Comparison of ENCODE assay signal across 8 cellular contexts in the genomic region with DNA sequence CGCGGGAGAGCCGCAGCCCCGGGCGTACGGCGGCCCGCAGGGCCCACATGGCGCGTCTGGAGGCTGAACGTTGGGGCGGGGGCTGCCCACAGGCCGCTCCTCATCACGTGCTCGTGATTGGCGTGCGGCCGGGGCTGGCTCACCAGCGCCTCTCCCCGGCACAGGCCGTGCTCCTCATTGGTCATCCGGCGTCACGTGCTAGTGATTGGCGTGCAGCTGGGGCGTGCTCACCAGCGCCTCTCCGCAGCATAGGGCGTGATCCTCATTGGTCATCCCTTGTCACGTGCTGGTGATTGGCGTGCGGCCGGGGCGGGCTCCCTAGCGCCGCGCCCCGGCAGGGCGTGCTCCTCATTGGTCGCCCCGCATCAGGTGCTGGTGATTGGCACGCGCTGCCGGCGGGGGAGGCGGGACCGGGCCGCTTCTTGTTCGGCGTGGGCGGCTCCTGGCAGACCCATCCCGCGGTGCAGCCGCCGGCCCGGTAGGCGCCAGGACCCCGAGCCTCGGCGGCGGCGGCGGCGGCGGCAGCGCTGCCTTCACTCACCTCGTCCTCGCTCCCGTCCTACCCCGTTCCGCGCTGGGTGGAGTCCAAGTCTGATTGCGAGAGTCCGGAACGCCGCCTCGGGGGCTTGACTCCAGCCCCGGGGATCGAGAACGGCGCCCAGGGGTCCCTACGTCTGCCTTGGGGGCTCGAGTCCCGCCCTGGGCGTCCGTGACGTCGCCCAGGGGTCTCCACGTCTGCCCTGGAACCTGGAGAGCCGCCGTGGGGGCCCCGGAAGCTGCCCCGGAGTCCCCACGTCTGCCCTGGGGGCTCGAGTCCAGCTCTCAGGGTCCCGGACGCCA. TPM values are rescaled to one million over a fixed set of nuclear protein-coding genes. Genes with fewer than 3 reads are reported as not detected.
DNase-seq lines count a peak whose midpoint lies in the region; ATAC-seq lines count a peak whose summit lies in the region.

A gene with protein sequence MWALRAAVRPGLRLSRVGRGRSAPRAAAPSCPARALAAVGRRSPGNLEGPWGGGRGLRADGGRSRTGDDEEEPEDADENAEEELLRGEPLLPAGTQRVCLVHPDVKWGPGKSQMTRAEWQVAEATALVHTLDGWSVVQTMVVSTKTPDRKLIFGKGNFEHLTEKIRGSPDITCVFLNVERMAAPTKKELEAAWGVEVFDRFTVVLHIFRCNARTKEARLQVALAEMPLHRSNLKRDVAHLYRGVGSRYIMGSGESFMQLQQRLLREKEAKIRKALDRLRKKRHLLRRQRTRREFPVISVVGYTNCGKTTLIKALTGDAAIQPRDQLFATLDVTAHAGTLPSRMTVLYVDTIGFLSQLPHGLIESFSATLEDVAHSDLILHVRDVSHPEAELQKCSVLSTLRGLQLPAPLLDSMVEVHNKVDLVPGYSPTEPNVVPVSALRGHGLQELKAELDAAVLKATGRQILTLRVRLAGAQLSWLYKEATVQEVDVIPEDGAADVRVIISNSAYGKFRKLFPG (minus strand): TSS at position 58 of the 840 bp plus-strand sequence. CDS start 9 bp downstream, at position 49.

- H3K27me3 ChIP-seq in mesendoderm (ENCODE audit: insufficient read depth, low read length, poor library complexity) = no peaks in the 10 kb centered on the region

- peak within 1 kb of the TSS; percentile 97 for H3K9ac ChIP-seq in mesendoderm (ENCODE audit: low read length)

- no peak within 1 kb of the TSS for H2BK15ac ChIP-seq in mesendoderm (replicated peaks; ENCODE audit: low read depth)

- ATAC-seq in GM19351 (IDR thresholded peaks at IDR 0.05; ENCODE audit: unreplicated experiment) (peak; percentile 68), HG03558 (IDR thresholded peaks at IDR 0.05; ENCODE audit: extremely low read depth, unreplicated experiment) (peak; percentile 85)

- H2BK120ac ChIP-seq in mesendoderm (ENCODE audit: low read depth, low read length) = peak within 1 kb of the TSS; percentile 10

- H4K5ac ChIP-seq in mesendoderm (ENCODE audit: low read length) = no peak within 1 kb of the TSS

- H2AK5ac ChIP-seq in mesendoderm (ENCODE audit: low read length) = no peak within 1 kb of the TSS

- CTCF ChIA-PET in activated CD4-positive, alpha-beta T cell treated with anti-CD3 and anti-CD28 coated beads, Interleukin-2, amount 10 ng/mL, durations not matched to agents 7 days and 5 days (lab: Charles Lee) = no interaction called here

- no CpG with 5 or more reads among the region's 97 CpGs for WGBS in mesendoderm (ENCODE audit: extremely low coverage, insufficient coverage, low lambda C conversion rate)

- H3K36me3 Mint-ChIP-seq in activated CD4-positive, alpha-beta T cell treated with anti-CD3 and anti-CD28 coated beads, Interleukin-2, amount 10 ng/mL, durations not matched to agents 7 days and 5 days (ENCODE audit: low read depth) = peaks cover 7% of the 10 kb centered on the region

- H3K4me1 ChIP-seq in mesendoderm (ENCODE audit: control insufficient read depth, low read depth, low read length) = no peaks in the 10 kb centered on the region

- peak within 1 kb of the TSS; percentile 92 for H3K18ac ChIP-seq in mesendoderm (ENCODE audit: low read length)

- peak within 1 kb of the TSS; percentile 95 for H3K4ac ChIP-seq in mesendoderm (ENCODE audit: low read depth, low read length)

- H3K79me1 ChIP-seq in mesendoderm (ENCODE audit: low read length) = peaks cover 2% of the 10 kb centered on the region

- H3K23ac ChIP-seq in mesendoderm (ENCODE audit: low read length) = peak within 1 kb of the TSS; percentile 89

- H3K4me3 Mint-ChIP-seq in activated CD4-positive, alpha-beta T cell treated with anti-CD3 and anti-CD28 coated beads, Interleukin-2, amount 10 ng/mL, durations not matched to agents 7 days and 5 days = peak within 1 kb of the TSS; percentile 91

- peaks cover 5% of the 10 kb centered on the region for H3K79me2 ChIP-seq in mesendoderm (ENCODE audit: control insufficient read depth, insufficient read depth, low read length)

- H3K4me2 ChIP-seq in mesendoderm (ENCODE audit: low read length) = peak within 1 kb of the TSS; percentile 86

- peaks cover 39% of the 10 kb centered on the region for H3K4me1 Mint-ChIP-seq in activated CD4-positive, alpha-beta T cell treated with anti-CD3 and anti-CD28 coated beads, Interleukin-2, amount 10 ng/mL, durations not matched to agents 7 days and 5 days

- peak within 1 kb of the TSS; percentile 99 for H3K27ac Mint-ChIP-seq in activated CD4-positive, alpha-beta T cell treated with anti-CD3 and anti-CD28 coated beads, Interleukin-2, amount 10 ng/mL, durations not matched to agents 7 days and 5 days

- peak within 1 kb of the TSS; percentile 82 for H3K27ac ChIP-seq in mesendoderm (ENCODE audit: low read depth, low read length)

- peak; percentile 100 for DNase-seq in AG08396 (ENCODE audit: low spot score)
- peak; percentile 99 for DNase-seq in activated CD4-positive, alpha-beta T cell treated with anti-CD3 and anti-CD28 coated beads, Interleukin-2, amount 10 ng/mL, durations not matched to agents 7 days and 5 days
- peak; percentile 100 for DNase-seq in effector CD4-positive, alpha-beta T cell
- DNase-seq in mesendoderm = peak; percentile 100
- peak; percentile 97 to 99 for DNase-seq in stimulated activated CD8-positive, alpha-beta memory T cell treated with anti-CD3 and anti-CD28 coated beads, Interleukin-15, amount 100 ng/mL, for 4 hours (ENCODE audit: low read depth in 2 of 2)
- DNase-seq in NCI-H146 (lab: John Stamatoyannopoulos, UW) = no peak

- no peaks in the 10 kb centered on the region for H3K36me3 ChIP-seq in mesendoderm (ENCODE audit: control insufficient read depth, insufficient read depth, low read length)

- H3K9me3 Mint-ChIP-seq in activated CD4-positive, alpha-beta T cell treated with anti-CD3 and anti-CD28 coated beads, Interleukin-2, amount 10 ng/mL, durations not matched to agents 7 days and 5 days = no peaks in the 10 kb centered on the region

- peak within 1 kb of the TSS; percentile 88 for H4K8ac ChIP-seq in mesendoderm (ENCODE audit: low read depth, low read length)

- H3K4me3 ChIP-seq in mesendoderm (ENCODE audit: low read length) = peak within 1 kb of the TSS; percentile 84

- peak within 1 kb of the TSS; percentile 98 for H3K56ac ChIP-seq in mesendoderm (ENCODE audit: low read length)

- H3K27me3 Mint-ChIP-seq in activated CD4-positive, alpha-beta T cell treated with anti-CD3 and anti-CD28 coated beads, Interleukin-2, amount 10 ng/mL, durations not matched to agents 7 days and 5 days = no peaks in the 10 kb centered on the region

- POLR2A ChIA-PET in activated CD4-positive, alpha-beta T cell treated with anti-CD3 and anti-CD28 coated beads, Interleukin-2, amount 10 ng/mL, durations not matched to agents 7 days and 5 days (lab: Charles Lee) = no interaction called here

- H2BK5ac ChIP-seq in mesendoderm (ENCODE audit: low read length) = no peak within 1 kb of the TSS

RNA-seq across cellular contexts. Expression of the gene that starts here (rescaled TPM):
- total RNA-seq in activated CD4-positive, alpha-beta T cell treated with anti-CD3 and anti-CD28 coated beads, Interleukin-2, amount 10 ng/mL, durations not matched to agents 7 days and 5 days = 10 to 100 TPM; 48.5 to 52.1 TPM
- polyA plus RNA-seq in mesendoderm (2013, experiment 1 of 2) = 38.4 TPM
- 38.5 TPM for polyA plus RNA-seq in mesendoderm (2013, experiment 2 of 2)
